Comparison of ENCODE assay signal across 8 cellular contexts in genomic region chr21:44818636-44819011, GRCh38. TPM values are rescaled to one million over a fixed set of nuclear protein-coding genes. Genes with fewer than 3 reads are reported as not detected.
DNase-seq lines count a peak whose midpoint lies in the region; FAIRE-seq and TF ChIP-seq lines count a peak whose summit lies in the region.

No MANE protein-coding gene starts in this region.

- peaks cover 37% of the 10 kb centered on the region for H3K79me2 ChIP-seq in endothelial cell of umbilical vein (ENCODE audit: control insufficient read depth, insufficient read depth, low read length)

- peak overlapping the region; percentile 95 to 99 (median 97) for H3K9ac ChIP-seq in BLaER1 treated with 17β-estradiol and CSF1 and Interleukin-3, amounts not matched to agents 10 nM and 100 nM
- peak overlapping the region; percentile 76 for H3K9ac ChIP-seq in NT2/D1 (ENCODE audit: insufficient read length, low read depth)
- peak overlapping the region; percentile 89 for H3K9ac ChIP-seq in endothelial cell of umbilical vein (replicated peaks; ENCODE audit: extremely low read depth, insufficient read depth, low read length)

- CTCF ChIA-PET in endothelial cell of umbilical vein (lab: Charles Lee): interaction anchor here (1.6 kb wide), 1 partner anchor 25 kb away, joined by 3 read pairs; no protein-coding TSS in a partner anchor

- POLR2A ChIA-PET in endothelial cell of umbilical vein (lab: Charles Lee): no interaction called here

- intact Hi-C loops in endothelial cell of umbilical vein (cut with micrococcal nuclease): loop anchor here (1.0 kb wide), 1 partner anchor 93 kb away; no protein-coding TSS in a partner anchor

- no peak for TF ChIP-seq POLR2A in endothelial cell of umbilical vein (IDR thresholded peaks at IDR 0.05; ENCODE audit: low read depth, low read length)

- peaks cover 9% of the 10 kb centered on the region for H3K4me1 Mint-ChIP-seq in neural crest cell

- peak overlapping the region; percentile 67 to 84 (median 80) for H3K4me3 ChIP-seq in BLaER1 treated with 17β-estradiol and CSF1 and Interleukin-3, amounts not matched to agents 10 nM and 100 nM
- H3K4me3 ChIP-seq in NT2/D1 (ENCODE audit: insufficient read length, low read depth): peak overlapping the region; percentile 65
- peak overlapping the region; percentile 3 to 81 (median 64) for H3K4me3 ChIP-seq in endothelial cell of umbilical vein (replicated peaks in 1 of 3; ENCODE audit: insufficient read depth in 1 of 3, low read depth in 1 of 3, low read length in 3 of 3)

- H3K9me3 Mint-ChIP-seq in neural crest cell: peaks cover 17% of the 10 kb centered on the region

- DNase-seq in NT2/D1 (ENCODE audit: low read depth, low spot score): no peak
- DNase-seq in endothelial cell of umbilical vein (ENCODE audit: low read depth, low spot score): no peak
- no peak for DNase-seq in neural crest cell (ENCODE audit: low read depth, low spot score)
- DNase-seq in activated gamma-delta T cell treated with Interleukin-2 at 50 U/mL for 16 hours: no peak
- no peak for DNase-seq in RKO (ENCODE audit: low spot score)
- DNase-seq in mucosa of gallbladder (ENCODE audit: low spot score): no peak
- no peak for DNase-seq in activated CD8-positive, alpha-beta memory T cell treated with anti-CD3 and anti-CD28 coated beads for 24 hours

- peaks cover 31 to 47% (median 39%) of the 10 kb centered on the region in 11 experiments for H3K9me3 ChIP-seq in BLaER1 treated with 17β-estradiol and CSF1 and Interleukin-3, amounts not matched to agents 10 nM and 100 nM (replicated peaks in 1 of 11)
- H3K9me3 ChIP-seq in NT2/D1 (ENCODE audit: insufficient read depth, low read length): peaks cover 50% of the 10 kb centered on the region
- peaks cover 2% of the 10 kb centered on the region for H3K9me3 ChIP-seq in endothelial cell of umbilical vein (replicated peaks; ENCODE audit: control insufficient read depth, insufficient read depth, low read length)

- H3K4me3 Mint-ChIP-seq in neural crest cell: peak overlapping the region; percentile 77

- peaks cover 14% of the 10 kb centered on the region for H3K36me3 Mint-ChIP-seq in neural crest cell (ENCODE audit: low read depth)

- no peak overlapping the region for H3K27ac Mint-ChIP-seq in neural crest cell (ENCODE audit: unreplicated experiment)

- FAIRE-seq in endothelial cell of umbilical vein (lab: Jason Lieb, UNC): no peak

- H2AFZ ChIP-seq in endothelial cell of umbilical vein (ENCODE audit: low read depth, low read length): peak overlapping the region; percentile 71

- TF ChIP-seq CTCF in endothelial cell of umbilical vein (IDR thresholded peaks at IDR 0.05; ENCODE audit: extremely low read depth in 1 of 2, insufficient read depth in 1 of 2, low read depth in 1 of 2, low read length in 2 of 2) (no peak), neural crest cell (conservative IDR thresholded peaks at IDR 0.05) (no peak)

- H3K27me3 Mint-ChIP-seq in neural crest cell (ENCODE audit: low read depth): peaks cover 3% of the 10 kb centered on the region

- dilution Hi-C loops in endothelial cell of umbilical vein (cut with MboI; ENCODE audit: extremely low pct_ligation_motif_present, low sequenced_read_pairs): no loop called here

- peaks cover 2 to 17% (median 5%) of the 10 kb centered on the region in 11 experiments; a peak in 18 of 22 replicates for H3K36me3 ChIP-seq in BLaER1 treated with 17β-estradiol and CSF1 and Interleukin-3, amounts not matched to agents 10 nM and 100 nM
- peaks cover 21% of the 10 kb centered on the region for H3K36me3 ChIP-seq in NT2/D1 (ENCODE audit: insufficient read depth, insufficient read length, low read length)
- H3K36me3 ChIP-seq in endothelial cell of umbilical vein (ENCODE audit: control insufficient read depth in 2 of 2, extremely low read depth in 1 of 2, insufficient read depth in 2 of 2, low read length in 2 of 2): peaks cover 0 to 3% of the 10 kb centered on the region in 2 experiments

- H3K4me1 ChIP-seq in BLaER1 treated with 17β-estradiol and CSF1 and Interleukin-3, amounts not matched to agents 10 nM and 100 nM: peaks cover 39 to 54% (median 47%) of the 10 kb centered on the region in 10 experiments
- H3K4me1 ChIP-seq in NT2/D1 (ENCODE audit: insufficient read depth, insufficient read length) (peaks cover 12% of the 10 kb centered on the region), endothelial cell of umbilical vein (ENCODE audit: control insufficient read depth, extremely low read depth, insufficient read depth, low read length) (peaks cover 4% of the 10 kb centered on the region)

- H4K20me1 ChIP-seq in BLaER1 treated with 17β-estradiol and CSF1 and Interleukin-3, amounts not matched to agents 10 nM and 100 nM: peaks cover 37 to 40% (median 39%) of the 10 kb centered on the region in 11 experiments
- H4K20me1 ChIP-seq in endothelial cell of umbilical vein (replicated peaks; ENCODE audit: control insufficient read depth, extremely low read depth, insufficient read depth, low read length): no peaks in the 10 kb centered on the region

- H3K27ac ChIP-seq in BLaER1 treated with 17β-estradiol and CSF1 and Interleukin-3, amounts not matched to agents 10 nM and 100 nM: peak overlapping the region; percentile 95 to 100 (median 98)
- peak overlapping the region; percentile 59 for H3K27ac ChIP-seq in endothelial cell of umbilical vein (ENCODE audit: insufficient read depth, low read depth, low read length)

- BruUV-seq in endothelial cell of umbilical vein (replicated peaks; lab: Mats Ljungman, UMichigan): TSS peak; percentile 48

- no peaks in the 10 kb centered on the region for H3K27me3 ChIP-seq in BLaER1 treated with 17β-estradiol and CSF1 and Interleukin-3, amounts not matched to agents 10 nM and 100 nM
- H3K27me3 ChIP-seq in NT2/D1 (ENCODE audit: insufficient read depth, insufficient read length) (no peaks in the 10 kb centered on the region), endothelial cell of umbilical vein (ENCODE audit: control insufficient read depth in 2 of 2, insufficient read depth in 2 of 2, low read length in 2 of 2) (no peaks in the 10 kb centered on the region)

- H3K9me1 ChIP-seq in endothelial cell of umbilical vein (replicated peaks; ENCODE audit: control insufficient read depth, extremely low read depth, insufficient read depth, low read length): no peaks in the 10 kb centered on the region

- H3K4me2 ChIP-seq in BLaER1 treated with 17β-estradiol and CSF1 and Interleukin-3, amounts not matched to agents 10 nM and 100 nM: peak overlapping the region; percentile 88 to 99 (median 95)
- peak overlapping the region; percentile 65 for H3K4me2 ChIP-seq in endothelial cell of umbilical vein (ENCODE audit: insufficient read depth, low read length)

TF ChIP-seq in endothelial cell of umbilical vein, 7 proteins besides CTCF, POLR2A, EP300 and RAD21:
- TF ChIP-seq MAX (IDR thresholded peaks at IDR 0.05; ENCODE audit: insufficient read depth, insufficient read length) (no peak), GATA2 (IDR thresholded peaks at IDR 0.05; ENCODE audit: insufficient read depth, insufficient read length, low read depth, low read length) (no peak), FOS (IDR thresholded peaks at IDR 0.05; ENCODE audit: borderline replicate concordance, insufficient read depth, low read length) (no peak), MYC (IDR thresholded peaks at IDR 0.05; ENCODE audit: low read depth, low read length) (no peak), POLR2AphosphoS5 (IDR thresholded peaks at IDR 0.05; ENCODE audit: insufficient read depth, low read depth, low read length) (no peak), JUN (IDR thresholded peaks at IDR 0.05; ENCODE audit: borderline replicate concordance, insufficient read depth, insufficient read length, low read depth) (no peak), EZH2 (IDR thresholded peaks at IDR 0.05; ENCODE audit: borderline replicate concordance, low read depth, low read length, severe bottlenecking) (no peak)

RNA-seq across cellular contexts. Expression of gene SUMO3, which starts 0.8 kb away (rescaled TPM):
- 99.7 and 102 TPM in 2 replicates for total RNA-seq in endothelial cell of umbilical vein
- 109 and 123 TPM in 2 replicates for polyA plus RNA-seq in endothelial cell of umbilical vein
- polyA plus RNA-seq in endothelial cell of umbilical vein (2011; cell fraction: cytosol; rRNA removed): 115 and 130 TPM in 2 replicates
- 46.3 and 55.9 TPM in 2 replicates for polyA plus RNA-seq in endothelial cell of umbilical vein (2011; cell fraction: nucleus; rRNA removed)
- polyA plus RNA-seq in endothelial cell of umbilical vein (2012): 107 and 137 TPM in 2 replicates
- 79.8 and 101 TPM in 2 replicates for polyA minus RNA-seq in endothelial cell of umbilical vein
- polyA minus RNA-seq in endothelial cell of umbilical vein (2011; cell fraction: cytosol; rRNA and poly(A)+ RNA removed): 50.6 TPM
- 21.6 and 22.3 TPM in 2 replicates for polyA minus RNA-seq in endothelial cell of umbilical vein (2011; cell fraction: nucleus; rRNA and poly(A)+ RNA removed)
- total RNA-seq in neural crest cell: 92.1 and 97.7 TPM in 2 replicates
- 70.5 TPM for total RNA-seq in mucosa of gallbladder

RNA-seq across cellular contexts. Expression of gene UBE2G2, which starts 17.0 kb away (rescaled TPM):
- total RNA-seq in endothelial cell of umbilical vein (114 and 117 TPM in 2 replicates), neural crest cell (108 and 111 TPM in 2 replicates), mucosa of gallbladder (74.4 TPM)
- polyA plus RNA-seq in endothelial cell of umbilical vein: 86.4 and 95.0 TPM in 2 replicates
- 90.1 and 97.5 TPM in 2 replicates for polyA plus RNA-seq in endothelial cell of umbilical vein (2011; cell fraction: cytosol; rRNA removed)
- 200 and 203 TPM in 2 replicates for polyA plus RNA-seq in endothelial cell of umbilical vein (2011; cell fraction: nucleus; rRNA removed)
- 126 and 142 TPM in 2 replicates for polyA plus RNA-seq in endothelial cell of umbilical vein (2012)
- polyA minus RNA-seq in endothelial cell of umbilical vein: 158 TPM in 2 replicates
- polyA minus RNA-seq in endothelial cell of umbilical vein (2011; cell fraction: cytosol; rRNA and poly(A)+ RNA removed): 57.2 TPM
- polyA minus RNA-seq in endothelial cell of umbilical vein (2011; cell fraction: nucleus; rRNA and poly(A)+ RNA removed): 87.5 and 102 TPM in 2 replicates

RNA-seq across cellular contexts. Expression of gene PTTG1IP, which starts 54.9 kb away (rescaled TPM):
- total RNA-seq in endothelial cell of umbilical vein (406 and 415 TPM in 2 replicates), neural crest cell (164 and 169 TPM in 2 replicates), mucosa of gallbladder (295 TPM)
- polyA plus RNA-seq in endothelial cell of umbilical vein: 313 and 342 TPM in 2 replicates
- polyA plus RNA-seq in endothelial cell of umbilical vein (2011; cell fraction: cytosol; rRNA removed): 289 and 309 TPM in 2 replicates
- 194 and 204 TPM in 2 replicates for polyA plus RNA-seq in endothelial cell of umbilical vein (2011; cell fraction: nucleus; rRNA removed)
- polyA plus RNA-seq in endothelial cell of umbilical vein (2012): 314 and 368 TPM in 2 replicates
- polyA minus RNA-seq in endothelial cell of umbilical vein: 267 and 299 TPM in 2 replicates
- 103 TPM for polyA minus RNA-seq in endothelial cell of umbilical vein (2011; cell fraction: cytosol; rRNA and poly(A)+ RNA removed)
- polyA minus RNA-seq in endothelial cell of umbilical vein (2011; cell fraction: nucleus; rRNA and poly(A)+ RNA removed): 77.5 and 96.0 TPM in 2 replicates
